Comparison of ENCODE assay signal across 28 cellular contexts in genomic region chr3:55888282-55888855, GRCh38.
DNase-seq lines count a peak whose midpoint lies in the region; ATAC-seq and TF ChIP-seq lines count a peak whose summit lies in the region.
"Had no signal": no experiment of that assay in that cellular context is flagged by ENCODE, and none has a peak within 500 bp of the region (broad histone marks: within the 10 kb centered on the region; RNA-seq: fewer than 3 reads in every experiment).

No MANE protein-coding gene starts in this region.

- no peak overlapping the region for H3K4me3 ChIP-seq in esophagus muscularis mucosa
- H3K4me3 ChIP-seq: left lung, prostate gland, SK-N-MC, testis had no signal

- peak; percentile 34 for DNase-seq in left ventricle myocardium superior
- no peak for DNase-seq in cardiac septum (ENCODE audit: low spot score)
- DNase-seq in NOMO-1 (lab: John Stamatoyannopoulos, UW; ENCODE audit: unreplicated experiment in 2 of 2), result peak; percentile 51 to 69
- peak; percentile 26 for DNase-seq in esophagus muscularis mucosa (ENCODE audit: extremely low spot score)
- no peak for DNase-seq in NCI-H524 treated with DMSO at 0.1 percent for 48 hours (lab: John Stamatoyannopoulos, UW)
- no peak for DNase-seq in DMS 273 treated with DMSO at 0.1 percent for 48 hours (lab: John Stamatoyannopoulos, UW)
- DNase-seq: activated CD8-positive, alpha-beta memory T cell treated with anti-CD3 and anti-CD28 coated beads, Interleukin-2, amount 10 ng/mL, durations not matched to agents 7 days and 5 days; activated gamma-delta T cell treated with Interleukin-2 at 50 U/mL for 16 hours; activated naive CD8-positive, alpha-beta T cell treated with anti-CD3 and anti-CD28 coated beads, Interleukin-2, amount 10 ng/mL, durations not matched to agents 7 days and 5 days; activated T-cell treated with anti-CD3 and anti-CD28 coated beads, Interleukin-2, amount 50 U/mL, for 48 hours; aorta; BE2C; CD8-positive, alpha-beta T cell; left lung; midbrain; naive B cell; NCI-H1417 treated with DMSO at 0.1 percent for 48 hours; NCI-H2029 treated with DMSO at 0.1 percent for 48 hours; NCI-H2227 treated with DMSO at 0.1 percent for 48 hours; NCI-H69; stimulated activated CD8-positive, alpha-beta memory T cell treated with anti-CD3 and anti-CD28 coated beads, Interleukin-4, amount 100 ng/mL, for 48 hours; testis had no signal

- no peak overlapping the region for H3K27ac ChIP-seq in esophagus muscularis mucosa (replicated peaks in 1 of 4)
- H3K27ac ChIP-seq: epithelial cell of prostate, left lung, prostate gland, RWPE1, SK-N-MC, testis had no signal

- peaks cover 0 to 23% (median 8%) of the 10 kb centered on the region in 4 donors for H3K4me1 ChIP-seq in esophagus muscularis mucosa
- H3K4me1 ChIP-seq: BE2C, left lung, prostate gland, testis had no signal

- TF ChIP-seq CTCF in esophagus muscularis mucosa (IDR thresholded peaks at IDR 0.05), result no peak

- 92% methylated on average over 7 of the region's 7 CpGs for WGBS in esophagus muscularis mucosa

- ATAC-seq in left ventricle myocardium superior, result peak; percentile 27
- no peak for ATAC-seq in HG03175 (IDR thresholded peaks at IDR 0.05; ENCODE audit: unreplicated experiment)
- ATAC-seq: activated CD8-positive, alpha-beta memory T cell treated with anti-CD3 and anti-CD28 coated beads, Interleukin-2, amount 10 ng/mL, durations not matched to agents 7 days and 5 days; CD8-positive, alpha-beta T cell; left lung; sciatic nerve had no signal

- TF ChIP-seq EP300 in esophagus muscularis mucosa (IDR thresholded peaks at IDR 0.05), result no peak

- H3K9me3 ChIP-seq in esophagus muscularis mucosa, result no peaks in the 10 kb centered on the region
- H3K9me3 ChIP-seq: BE2C, left lung, prostate gland, testis had no signal

- no peak for TF ChIP-seq POLR2A in esophagus muscularis mucosa (IDR thresholded peaks at IDR 0.05; ENCODE audit: low read depth)

- H3K27me3 ChIP-seq in esophagus muscularis mucosa, result no peaks in the 10 kb centered on the region
- H3K27me3 ChIP-seq: BE2C, left lung, testis had no signal

- intact Hi-C loops in left ventricle myocardium superior (cut with micrococcal nuclease) (no loop called here), cardiac septum (cut with DNase I) (no loop called here), esophagus muscularis mucosa (cut with DNase I) (no loop called here)

- no peaks in the 10 kb centered on the region for H3K36me3 ChIP-seq in esophagus muscularis mucosa
- H3K36me3 ChIP-seq: BE2C, left lung, prostate gland had no signal

Comparison
In these comparisons a context has a peak if more than half of its experiments do, and no peak if none do; other contexts are left out.
1. DNase-seq: peak in left ventricle myocardium superior (single experiment), NOMO-1 (2 of 2) and esophagus muscularis mucosa (single experiment); none in cardiac septum (single experiment), NCI-H524 treated with DMSO at 0.1 percent for 48 hours (single experiment) and DMS 273 treated with DMSO at 0.1 percent for 48 hours (single experiment).